24 cellular contexts compared by ENCODE assay signal in the genomic region with DNA sequence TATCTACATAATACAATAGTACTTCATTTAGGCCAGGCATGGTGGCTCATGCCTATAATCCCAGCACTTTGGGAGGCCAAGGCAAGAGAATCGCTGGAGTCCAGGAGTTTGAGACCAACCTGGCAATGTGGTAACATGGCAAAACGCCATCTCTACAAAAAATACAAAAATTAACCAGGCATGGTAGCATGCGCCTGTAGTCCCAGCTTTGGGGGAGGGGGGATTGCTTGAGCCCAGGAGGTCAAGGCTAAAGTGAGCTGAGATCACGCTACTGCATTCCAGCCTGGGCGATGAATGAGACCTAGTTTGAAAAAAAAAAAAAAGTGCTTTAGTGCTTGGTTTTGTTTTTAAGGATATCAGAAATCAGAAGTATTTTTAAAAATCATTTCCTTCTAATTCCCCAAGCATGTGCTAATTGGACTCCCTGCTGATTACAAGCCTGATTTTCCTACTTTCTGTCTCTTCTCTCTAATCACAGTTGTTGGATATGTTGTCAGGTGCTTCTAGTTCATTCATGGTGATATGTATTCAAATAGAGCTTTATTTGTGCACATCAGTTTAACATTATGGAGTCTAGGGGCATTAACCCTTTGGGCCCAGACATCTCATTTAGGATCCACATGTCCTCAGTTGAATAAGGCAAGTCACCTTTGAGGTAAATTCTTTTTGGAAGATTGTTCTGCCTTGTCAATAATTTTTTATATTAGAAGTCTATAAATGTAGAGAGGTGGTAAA.
"Had no signal": no experiment of that assay in that cellular context is flagged by ENCODE, and none has a peak within 500 bp of the region (broad histone marks: within the 10 kb centered on the region; RNA-seq: fewer than 3 reads in every experiment).

No MANE protein-coding gene starts in this region.

- H3K4me3 Mint-ChIP-seq: activated CD4-positive, alpha-beta T cell treated with anti-CD3 and anti-CD28 coated beads for 36 hours; activated naive CD4-positive, alpha-beta T cell treated with anti-CD3 and anti-CD28 coated beads for 36 hours; activated naive CD8-positive, alpha-beta T cell treated with anti-CD3 and anti-CD28 coated beads, Interleukin-2, amount 10 ng/mL, durations not matched to agents 7 days and 5 days; activated T-cell treated with anti-CD3 and anti-CD28 coated beads, Interleukin-2, amount 50 U/mL, for 4 hours; naive thymus-derived CD4-positive, alpha-beta T cell; neural progenitor cell; stimulated activated naive B cell treated with anti-CD40 and anti-IgM and Interleukin-4, amounts not matched to agents 10 μg/mL and 1 μg/mL and 100 μg/mL, for 72 hours had no signal

- H3K9ac ChIP-seq: neural progenitor cell had no signal

- ATAC-seq: activated CD4-positive, alpha-beta T cell treated with anti-CD3 and anti-CD28 coated beads for 36 hours; activated T-cell treated with anti-CD3 and anti-CD28 coated beads, Interleukin-2, amount 50 U/mL, for 4 hours; gastrocnemius medialis; heart right ventricle; left cardiac atrium; naive thymus-derived CD4-positive, alpha-beta T cell; stimulated activated naive B cell treated with anti-CD40 and anti-IgM and Interleukin-4, amounts not matched to agents 10 μg/mL and 1 μg/mL and 100 μg/mL, for 72 hours had no signal

- H3K36me3 ChIP-seq: esophagus squamous epithelium, gastrocnemius medialis, heart right ventricle, neural progenitor cell, upper lobe of left lung, WERI-Rb-1 had no signal

- DNase-seq: activated CD4-positive, alpha-beta T cell treated with anti-CD3 and anti-CD28 coated beads for 36 hours; activated CD4-positive, alpha-beta T cell treated with anti-CD3 and anti-CD28 coated beads, Interleukin-2, amount 50 U/mL, for 48 hours; activated CD8-positive, alpha-beta memory T cell treated with anti-CD3 and anti-CD28 coated beads, Interleukin-2, amount 50 U/mL, for 48 hours; activated naive CD4-positive, alpha-beta T cell treated with anti-CD3 and anti-CD28 coated beads for 36 hours; activated naive CD8-positive, alpha-beta T cell treated with anti-CD3 and anti-CD28 coated beads, Interleukin-2, amount 10 ng/mL, durations not matched to agents 7 days and 5 days; activated T-cell treated with anti-CD3 and anti-CD28 coated beads, Interleukin-2, amount 50 U/mL, for 4 hours; amygdala; esophagus squamous epithelium; gastrocnemius medialis; heart right ventricle; left cardiac atrium; naive thymus-derived CD4-positive, alpha-beta T cell; posterior cingulate gyrus; retina; stimulated activated CD4-positive, alpha-beta T cell treated with anti-CD3 and anti-CD28 coated beads, Interleukin-2, amount 100 ng/mL, for 48 hours; stimulated activated CD8-positive, alpha-beta memory T cell treated with anti-CD3 and anti-CD28 coated beads, Interleukin-4, amount 100 ng/mL, for 48 hours; stimulated activated naive B cell treated with anti-CD40 and anti-IgM and Interleukin-4, amounts not matched to agents 10 μg/mL and 1 μg/mL and 100 μg/mL, for 72 hours; T-helper 1 cell; upper lobe of left lung; WERI-Rb-1 had no signal

- H3K9me3 ChIP-seq: esophagus squamous epithelium, gastrocnemius medialis, heart right ventricle, upper lobe of left lung had no signal

- H3K27ac Mint-ChIP-seq: activated CD4-positive, alpha-beta T cell treated with anti-CD3 and anti-CD28 coated beads for 36 hours; activated naive CD4-positive, alpha-beta T cell treated with anti-CD3 and anti-CD28 coated beads for 36 hours; activated naive CD8-positive, alpha-beta T cell treated with anti-CD3 and anti-CD28 coated beads, Interleukin-2, amount 10 ng/mL, durations not matched to agents 7 days and 5 days; activated T-helper 2 cell treated with anti-CD3 and anti-CD28 coated beads, Interferon-gamma antibody, Interleukin-2, Interleukin-4, amounts not matched to agents 10 μg/mL and 5 μg/mL and 100 μg/mL, durations not matched to agents 14 hours and 24 hours and 36 hours; naive thymus-derived CD4-positive, alpha-beta T cell; neural progenitor cell; stimulated activated naive B cell treated with anti-CD40 and anti-IgM and Interleukin-4, amounts not matched to agents 10 μg/mL and 1 μg/mL and 100 μg/mL, for 72 hours had no signal

- H3K4me1 ChIP-seq: gastrocnemius medialis, heart right ventricle, neural progenitor cell had no signal

- H3K4me2 ChIP-seq: neural progenitor cell had no signal

- H3K27me3 ChIP-seq: esophagus squamous epithelium, gastrocnemius medialis, heart right ventricle, upper lobe of left lung had no signal

- H2AFZ ChIP-seq: neural progenitor cell had no signal

- H3K27me3 Mint-ChIP-seq: activated naive CD8-positive, alpha-beta T cell treated with anti-CD3 and anti-CD28 coated beads, Interleukin-2, amount 10 ng/mL, durations not matched to agents 7 days and 5 days; stimulated activated naive B cell treated with anti-CD40 and anti-IgM and Interleukin-4, amounts not matched to agents 10 μg/mL and 1 μg/mL and 100 μg/mL, for 72 hours had no signal

- H3K4me3 ChIP-seq: coronary artery, esophagus squamous epithelium, gastrocnemius medialis, heart right ventricle, lung, neural progenitor cell, upper lobe of left lung had no signal

- H3K27ac ChIP-seq: coronary artery, gastrocnemius medialis, heart right ventricle, neural progenitor cell, upper lobe of left lung, WERI-Rb-1 had no signal

- H3K9me3 Mint-ChIP-seq: activated naive CD4-positive, alpha-beta T cell treated with anti-CD3 and anti-CD28 coated beads for 36 hours; activated T-cell treated with anti-CD3 and anti-CD28 coated beads, Interleukin-2, amount 50 U/mL, for 4 hours had no signal
